17 cellular contexts compared by ENCODE assay signal in genomic region chrX:68084765-68085164, GRCh38.
A peak's percentile ranks its signal among the peaks of the same experiment; 100 is the strongest.
DNase-seq lines count a peak whose midpoint lies in the region; ATAC-seq, FAIRE-seq and TF ChIP-seq lines count a peak whose summit lies in the region.
"Had no signal": no experiment of that assay in that cellular context is flagged by ENCODE, and none has a peak within 500 bp of the region (broad histone marks: within the 10 kb centered on the region; RNA-seq: fewer than 3 reads in every experiment).

No MANE protein-coding gene starts in this region.

- TF ChIP-seq CTCF in IMR-90 (conservative IDR thresholded peaks at IDR 0.05; ENCODE audit: low read depth, low read length): no peak
- TF ChIP-seq CTCF in astrocyte (IDR thresholded peaks at IDR 0.05; ENCODE audit: insufficient read depth, low read depth, low read length): no peak
- TF ChIP-seq CTCF in coronary artery (IDR thresholded peaks at IDR 0.05): no peak

- H2BK5ac ChIP-seq in IMR-90 (ENCODE audit: low read depth, low read length, poor library complexity, severe bottlenecking): no peak overlapping the region

- no peak overlapping the region for H3K4me2 ChIP-seq in IMR-90 (ENCODE audit: low read depth, low read length)
- no peak overlapping the region for H3K4me2 ChIP-seq in astrocyte (ENCODE audit: low read length)

- H3K27ac ChIP-seq in IMR-90 (ENCODE audit: insufficient read depth, low read length) (peak overlapping the region; percentile 58; the same call in 1 of the 2 replicates), astrocyte (ENCODE audit: low read depth, low read length) (no peak overlapping the region), coronary artery (peak overlapping the region in 1 of 2 donors; percentile 3)
- H3K27ac ChIP-seq: SK-N-MC, upper lobe of left lung had no signal

- H4K20me1 ChIP-seq in IMR-90 (ENCODE audit: insufficient read depth, low read length): no peaks in the 10 kb centered on the region
- H4K20me1 ChIP-seq in astrocyte (ENCODE audit: insufficient read depth, low read length): no peaks in the 10 kb centered on the region

- no peak overlapping the region for H3K4me3 Mint-ChIP-seq in astrocyte (ENCODE audit: unreplicated experiment)

- no peaks in the 10 kb centered on the region for H3K9me3 ChIP-seq in IMR-90 (ENCODE audit: control insufficient read depth, insufficient read depth, low read length)
- H3K9me3 ChIP-seq in astrocyte (ENCODE audit: insufficient read depth, low read depth, low read length): no peaks in the 10 kb centered on the region
- H3K9me3 ChIP-seq: upper lobe of left lung had no signal

- no peaks in the 10 kb centered on the region for H3K27me3 ChIP-seq in IMR-90 (ENCODE audit: control insufficient read depth, insufficient read depth, low read length)
- H3K27me3 ChIP-seq in astrocyte (ENCODE audit: insufficient read depth, low read length): no peaks in the 10 kb centered on the region
- H3K27me3 ChIP-seq: upper lobe of left lung had no signal

- TF ChIP-seq RAD21 in IMR-90 (IDR thresholded peaks at IDR 0.05; ENCODE audit: low read length): no peak

- H3K36me3 Mint-ChIP-seq in astrocyte (ENCODE audit: low read depth, unreplicated experiment): peaks cover under 1% of the 10 kb centered on the region

- H3K18ac ChIP-seq in IMR-90 (ENCODE audit: low read depth, low read length): no peak overlapping the region; the same call in 1 of the 2 replicates

- intact Hi-C loops in IMR-90 (cut with micrococcal nuclease): no loop called here

- H3K36me3 ChIP-seq in IMR-90 (ENCODE audit: control insufficient read depth, insufficient read depth, low read length) (no peaks in the 10 kb centered on the region), astrocyte (ENCODE audit: insufficient read depth, low read length) (no peaks in the 10 kb centered on the region)
- H3K36me3 ChIP-seq: upper lobe of left lung had no signal

- H2BK120ac ChIP-seq in IMR-90 (ENCODE audit: low read depth, low read length): no peak overlapping the region; the same call in 1 of the 2 replicates

- no TSS peak for BruUV-seq in IMR-90 (replicated peaks; lab: Mats Ljungman, UMichigan)

- H3K79me1 ChIP-seq in IMR-90 (ENCODE audit: low read depth in 1 of 2, low read length in 2 of 2): no peaks in the 10 kb centered on the region

- H3K79me2 ChIP-seq in astrocyte (ENCODE audit: insufficient read depth, low read length): no peaks in the 10 kb centered on the region

- no peak for ATAC-seq in IMR-90 (ENCODE audit: low read depth)
- ATAC-seq in GM21786 (IDR thresholded peaks at IDR 0.05; ENCODE audit: unreplicated experiment): no peak
- ATAC-seq: activated CD4-positive, CD25-positive, alpha-beta regulatory T cell treated with anti-CD3 and anti-CD28 coated beads, Interleukin-2, amount 50 U/mL, for 24 hours had no signal

- H3K27ac Mint-ChIP-seq in astrocyte (ENCODE audit: unreplicated experiment): no peak overlapping the region

- no peaks in the 10 kb centered on the region for H3K4me1 Mint-ChIP-seq in astrocyte (ENCODE audit: low read depth, unreplicated experiment)

- no peak overlapping the region for H2BK20ac ChIP-seq in IMR-90 (ENCODE audit: low read depth, low read length)

- H3K27me3 Mint-ChIP-seq in astrocyte (ENCODE audit: low read depth, unreplicated experiment): no peaks in the 10 kb centered on the region

- H3K9ac ChIP-seq in IMR-90 (ENCODE audit: low read depth, low read length) (no peak overlapping the region), astrocyte (ENCODE audit: low read length) (no peak overlapping the region)

- H2AK5ac ChIP-seq in IMR-90 (ENCODE audit: low read depth, low read length): no peak overlapping the region

- no peak overlapping the region for H3K23ac ChIP-seq in IMR-90 (ENCODE audit: low read depth, low read length)

- H4K91ac ChIP-seq in IMR-90 (ENCODE audit: insufficient read depth, low read depth, low read length): no peak overlapping the region

- peak; percentile 53 for DNase-seq in AG08395 (ENCODE audit: low spot score)
- peak; percentile 55 for DNase-seq in IMR-90
- DNase-seq in astrocyte (ENCODE audit: low read depth): peak; percentile 38
- peak; percentile 54 for DNase-seq in iris pigment epithelial cell (ENCODE audit: low read depth)
- DNase-seq in coronary artery (ENCODE audit: low spot score): no peak
- no peak for DNase-seq in RKO (ENCODE audit: low spot score)
- no peak for DNase-seq in stimulated activated CD4-positive, alpha-beta T cell treated with anti-CD3 and anti-CD28 coated beads, Interleukin-1b, Interleukin-23, amount 100 ng/mL, for 48 hours
- DNase-seq: activated T-cell treated with anti-CD3 and anti-CD28 coated beads for 4 hours; DND-41; effector CD8-positive, alpha-beta T cell; NCI-H187; NCI-H774; stimulated activated CD4-positive, alpha-beta T cell treated with anti-CD3 and anti-CD28 coated beads, Interleukin-12 subunit alpha, Interleukin-12 subunit beta, amount 100 ng/mL, for 4 hours; upper lobe of left lung had no signal

- in situ Hi-C loops in IMR-90 (cut with MboI; ENCODE audit: low sequenced_read_pairs): no loop called here

- no peak for TF ChIP-seq POLR2A in IMR-90 (IDR thresholded peaks at IDR 0.05; ENCODE audit: low read depth, low read length)

- no CpG with 5 or more reads among the region's 1 CpG for WGBS in IMR-90 (ENCODE audit: extremely low coverage in 2 of 2, insufficient read length in 1 of 2), 2 experiments

- H3K14ac ChIP-seq in IMR-90 (replicated peaks; ENCODE audit: low read depth, low read length): no peak overlapping the region

- H4K8ac ChIP-seq in IMR-90 (ENCODE audit: low read depth in 2 of 2, low read length in 2 of 2): no peak overlapping the region

- H3K56ac ChIP-seq in IMR-90 (ENCODE audit: extremely low read depth, insufficient read depth, low read length): no peak overlapping the region

- no peaks in the 10 kb centered on the region for H3K9me1 ChIP-seq in IMR-90 (ENCODE audit: insufficient read depth, low read length)

- no peak overlapping the region for H2BK15ac ChIP-seq in IMR-90 (ENCODE audit: low read depth, low read length)

- H3K4me1 ChIP-seq in IMR-90 (ENCODE audit: control insufficient read depth, insufficient read depth, low read length) (peaks cover 2% of the 10 kb centered on the region; the same call in 1 of the 2 replicates), astrocyte (ENCODE audit: insufficient read depth, low read length) (no peaks in the 10 kb centered on the region)
- H3K4me1 ChIP-seq: upper lobe of left lung had no signal

- no peak overlapping the region for H2AFZ ChIP-seq in IMR-90 (replicated peaks; ENCODE audit: low read length, poor library complexity)
- no peak overlapping the region for H2AFZ ChIP-seq in astrocyte (ENCODE audit: low read depth, low read length)

- H4K5ac ChIP-seq in IMR-90 (ENCODE audit: low read depth, low read length): no peak overlapping the region

- dilution Hi-C loops in IMR-90 (cut with HindIII; ENCODE audit: low sequenced_read_pairs, unreplicated experiment): no loop called here

- no peaks in the 10 kb centered on the region for H3K9me3 Mint-ChIP-seq in astrocyte (ENCODE audit: unreplicated experiment)

- peak; percentile 23 for FAIRE-seq in astrocyte (lab: Jason Lieb, UNC)

- no peak overlapping the region for H3K4ac ChIP-seq in IMR-90 (ENCODE audit: low read depth, low read length)

- CTCF ChIA-PET in IMR-90 (lab: Yijun Ruan, JAX): no interaction called here

- POLR2A ChIA-PET in IMR-90 (lab: Charles Lee; ENCODE audit: unreplicated experiment): no interaction called here

- H2AK9ac ChIP-seq in IMR-90 (replicated peaks; ENCODE audit: low read depth, low read length, poor library complexity): no peak overlapping the region

- H3K4me3 ChIP-seq in IMR-90 (ENCODE audit: insufficient read depth, low read depth, low read length) (no peak overlapping the region), astrocyte (ENCODE audit: insufficient read depth, low read depth, low read length) (no peak overlapping the region), coronary artery (no peak overlapping the region)
- H3K4me3 ChIP-seq: SK-N-MC, upper lobe of left lung had no signal

TF ChIP-seq in IMR-90, 13 proteins besides CTCF, POLR2A, EP300 and RAD21:
- TF ChIP-seq MXI1 (IDR thresholded peaks at IDR 0.05; ENCODE audit: borderline replicate concordance, low read depth, low read length): no peak
- no peak for TF ChIP-seq CHD1 (IDR thresholded peaks at IDR 0.05; ENCODE audit: low read depth, low read length)
- TF ChIP-seq FOS (IDR thresholded peaks at IDR 0.05; ENCODE audit: low read depth, low read length): no peak
- TF ChIP-seq USF2 (IDR thresholded peaks at IDR 0.05; ENCODE audit: low read depth, low read length): no peak
- TF ChIP-seq RFX5 (IDR thresholded peaks at IDR 0.05; ENCODE audit: low read depth, low read length): no peak
- no peak for TF ChIP-seq MAFK (IDR thresholded peaks at IDR 0.05; ENCODE audit: low read depth, low read length)
- TF ChIP-seq BHLHE40 (IDR thresholded peaks at IDR 0.05; ENCODE audit: low read depth, low read length): no peak
- peak; percentile 83 for TF ChIP-seq CEBPB (IDR thresholded peaks at IDR 0.05; ENCODE audit: low read depth, low read length)
- TF ChIP-seq RCOR1 (IDR thresholded peaks at IDR 0.05; ENCODE audit: insufficient replicate concordance, low read length): no peak

Comparison
In these comparisons a context has a peak if more than half of its experiments do, and no peak if none do; other contexts are left out.
1. DNase-seq: peak in AG08395 (single experiment), IMR-90 (single experiment), astrocyte (single experiment) and iris pigment epithelial cell (single experiment); none in coronary artery (single experiment), RKO (single experiment) and stimulated activated CD4-positive, alpha-beta T cell treated with anti-CD3 and anti-CD28 coated beads, Interleukin-1b, Interleukin-23, amount 100 ng/mL, for 48 hours (single experiment).